ENCODE assay signal across 1 cellular context in the genomic region with DNA sequence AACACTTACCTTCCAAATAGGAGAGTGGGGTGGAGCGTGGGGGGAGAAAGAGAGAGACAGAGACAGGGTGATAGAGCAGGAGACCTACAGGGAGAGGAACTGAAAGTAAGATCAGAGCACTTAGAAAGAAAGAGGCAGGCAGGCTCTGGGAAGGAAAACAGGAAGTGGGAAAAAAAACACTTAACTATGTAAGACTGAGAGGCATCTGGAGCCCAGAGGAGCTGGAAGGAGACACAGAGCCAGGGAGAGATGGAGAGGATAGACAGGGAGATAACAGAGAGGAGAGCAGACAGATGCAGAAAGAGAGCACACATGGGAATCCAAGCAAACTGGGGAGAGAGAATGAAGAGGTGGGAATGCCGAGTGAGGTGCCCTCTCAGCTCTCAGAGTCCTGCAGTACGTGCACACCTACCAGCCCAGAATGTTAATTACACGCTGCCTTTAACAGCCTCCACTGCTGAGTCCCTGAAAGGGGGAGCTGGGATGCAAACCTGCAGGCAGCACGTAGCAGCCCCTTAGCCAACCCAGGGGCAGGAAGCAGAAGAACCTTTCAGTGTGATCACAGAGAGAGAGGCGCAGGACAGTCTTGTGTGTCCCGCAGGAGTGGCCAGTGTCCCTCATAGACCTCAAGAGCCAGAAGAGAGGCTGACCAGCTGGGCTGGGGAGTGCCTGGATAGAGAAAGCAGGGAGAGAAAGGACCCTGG.
TF ChIP-seq lines count a peak whose summit lies in the region.

No MANE protein-coding gene starts in this region.

TF ChIP-seq in WTC11, 78 proteins besides CTCF, POLR2A, EP300 and RAD21 (continued from another document):
- TF ChIP-seq ZNF532 (CRISPR knock-in tag; IDR thresholded peaks at IDR 0.05; ENCODE audit: borderline replicate concordance) (no peak), RELA (CRISPR knock-in tag; IDR thresholded peaks at IDR 0.05; ENCODE audit: borderline replicate concordance) (no peak), NR1H2 (CRISPR knock-in tag; IDR thresholded peaks at IDR 0.05) (no peak), TEAD4 (CRISPR knock-in tag; IDR thresholded peaks at IDR 0.05) (no peak), JAZF1 (CRISPR knock-in tag; IDR thresholded peaks at IDR 0.05) (no peak), KAT7 (CRISPR knock-in tag; IDR thresholded peaks at IDR 0.05; ENCODE audit: borderline replicate concordance) (no peak), HMGA2 (CRISPR knock-in tag; IDR thresholded peaks at IDR 0.05) (no peak), ETV6 (CRISPR knock-in tag; IDR thresholded peaks at IDR 0.05) (no peak), OVOL2 (CRISPR knock-in tag; IDR thresholded peaks at IDR 0.05; ENCODE audit: borderline replicate concordance) (no peak)
- TF ChIP-seq, protein P1, sequence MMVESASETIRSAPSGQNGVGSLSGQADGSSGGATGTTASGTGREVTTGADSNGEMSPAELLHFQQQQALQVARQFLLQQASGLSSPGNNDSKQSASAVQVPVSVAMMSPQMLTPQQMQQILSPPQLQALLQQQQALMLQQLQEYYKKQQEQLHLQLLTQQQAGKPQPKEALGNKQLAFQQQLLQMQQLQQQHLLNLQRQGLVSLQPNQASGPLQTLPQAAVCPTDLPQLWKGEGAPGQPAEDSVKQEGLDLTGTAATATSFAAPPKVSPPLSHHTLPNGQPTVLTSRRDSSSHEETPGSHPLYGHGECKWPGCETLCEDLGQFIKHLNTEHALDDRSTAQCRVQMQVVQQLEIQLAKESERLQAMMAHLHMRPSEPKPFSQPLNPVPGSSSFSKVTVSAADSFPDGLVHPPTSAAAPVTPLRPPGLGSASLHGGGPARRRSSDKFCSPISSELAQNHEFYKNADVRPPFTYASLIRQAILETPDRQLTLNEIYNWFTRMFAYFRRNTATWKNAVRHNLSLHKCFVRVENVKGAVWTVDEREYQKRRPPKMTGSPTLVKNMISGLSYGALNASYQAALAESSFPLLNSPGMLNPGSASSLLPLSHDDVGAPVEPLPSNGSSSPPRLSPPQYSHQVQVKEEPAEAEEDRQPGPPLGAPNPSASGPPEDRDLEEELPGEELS (CRISPR knock-in tag; IDR thresholded peaks at IDR 0.05) = no peak
- TF ChIP-seq, protein P2, sequence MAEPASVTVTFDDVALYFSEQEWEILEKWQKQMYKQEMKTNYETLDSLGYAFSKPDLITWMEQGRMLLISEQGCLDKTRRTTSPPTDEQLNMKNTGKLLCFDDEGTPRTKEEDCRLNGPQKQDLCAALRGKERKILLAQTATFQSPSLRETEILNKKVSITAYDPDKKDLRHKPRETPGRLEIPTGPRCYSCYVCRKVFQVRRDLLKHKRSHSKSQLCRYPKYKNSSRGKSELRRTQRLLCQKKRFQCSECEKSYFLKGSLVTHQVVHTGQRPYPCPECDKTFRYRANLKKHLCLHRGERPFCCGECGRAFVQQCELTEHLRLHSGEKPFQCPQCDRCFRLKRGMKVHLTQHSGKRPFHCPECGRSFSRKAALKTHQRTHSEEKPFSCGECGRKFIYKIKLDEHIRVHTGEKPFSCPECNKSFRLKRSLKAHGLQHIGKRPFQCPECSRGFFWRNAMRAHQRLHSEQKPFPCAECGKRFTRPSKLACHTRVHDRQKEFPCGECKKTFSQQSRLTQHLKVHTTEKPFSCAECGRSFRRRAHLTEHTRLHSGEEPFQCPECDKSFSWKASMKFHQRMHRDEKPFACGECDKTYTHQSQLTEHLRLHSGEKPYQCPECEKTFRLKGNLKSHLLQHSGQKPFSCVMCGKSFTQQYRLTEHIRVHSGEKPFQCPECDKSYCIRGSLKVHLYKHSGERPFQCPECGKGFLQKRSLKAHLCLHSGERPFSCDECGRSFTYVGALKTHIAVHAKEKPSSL (CRISPR knock-in tag; conservative IDR thresholded peaks at IDR 0.05) = no peak
TF ChIP-seq in WTC11: peak in this region for 0.
